ENCODE assay signal across 11 cellular contexts in genomic region chr7:98014830-98015229, GRCh38. TPM values are rescaled to one million over a fixed set of nuclear protein-coding genes. Genes with fewer than 3 reads are reported as not detected.
"Had no signal": no experiment of that assay in that cellular context is flagged by ENCODE, and none has a peak within 500 bp of the region (broad histone marks: within the 10 kb centered on the region; RNA-seq: fewer than 3 reads in every experiment).

No MANE protein-coding gene starts in this region.

- ATAC-seq: GM23338, HCT116 had no signal

- H3K4me2 ChIP-seq: GM23338 had no signal

- H3K4me1 Mint-ChIP-seq: GM23338 had no signal

- H3K9me3 Mint-ChIP-seq: GM23338, H9, HFFc6 had no signal

- H3K27ac ChIP-seq: GM23248 had no signal

- DNase-seq: GM23248, GOT3, H7, H9, HCEC 1CT, HFFc6 had no signal

- H3K4me3 ChIP-seq: GM23248, GM23338, HAP-1 had no signal

- H3K27ac Mint-ChIP-seq: GM23338, H9, HFFc6 had no signal

- H2AFZ ChIP-seq: GM23248, GM23338 had no signal

- H3K9me3 ChIP-seq: HAP-1 had no signal

- H3K4me1 ChIP-seq: HAP-1 had no signal

- H3K36me3 ChIP-seq: HAP-1 had no signal

- H3K4me3 Mint-ChIP-seq: GM23338, H9, HFFc6 had no signal

RNA-seq across cellular contexts. Expression of gene OCM2, which starts 24.8 kb away (rescaled TPM):
- total RNA-seq: GM23248, GM23338, H1, H4, H7, H9, HFFc6 had no signal
